18 cellular contexts compared by ENCODE assay signal in the genomic region with DNA sequence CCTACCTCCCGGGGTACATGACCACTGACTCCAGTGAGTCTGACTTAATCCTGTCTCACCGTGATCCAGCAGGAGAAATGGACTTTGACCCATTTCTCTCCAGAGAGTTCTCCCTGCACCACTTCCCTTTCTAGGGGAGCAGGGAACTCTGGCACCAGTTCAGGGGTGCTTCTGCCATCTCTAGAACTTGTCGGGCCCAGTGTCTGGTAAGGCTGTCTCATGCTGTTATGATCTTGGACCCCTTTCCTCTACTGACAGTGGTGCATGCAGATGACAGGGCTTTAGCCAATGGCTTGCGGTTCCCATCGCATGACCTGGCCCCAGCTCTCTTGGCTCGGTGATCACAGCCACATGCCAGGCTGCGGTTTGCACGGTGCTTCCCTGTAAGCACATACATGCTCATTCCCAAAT.
DNase-seq lines count a peak whose midpoint lies in the region; ATAC-seq, FAIRE-seq and TF ChIP-seq lines count a peak whose summit lies in the region.
"Had no signal": no experiment of that assay in that cellular context is flagged by ENCODE, and none has a peak within 500 bp of the region (broad histone marks: within the 10 kb centered on the region; RNA-seq: fewer than 3 reads in every experiment).

No MANE protein-coding gene starts in this region.

- FAIRE-seq in GM19239 (lab: Jason Lieb, UNC): no peak

- no peak for TF ChIP-seq CTCF in WERI-Rb-1 (IDR thresholded peaks at IDR 0.05; ENCODE audit: low read depth, low read length)
- TF ChIP-seq CTCF in foreskin fibroblast (IDR thresholded peaks at IDR 0.05; ENCODE audit: low read depth, low read length): no peak
- no peak for TF ChIP-seq CTCF in vagina (IDR thresholded peaks at IDR 0.05)

- H3K9me3 ChIP-seq in WERI-Rb-1 (ENCODE audit: severe bottlenecking): no peaks in the 10 kb centered on the region
- no peaks in the 10 kb centered on the region for H3K9me3 ChIP-seq in vagina
- H3K9me3 ChIP-seq: HAP-1, SK-N-SH had no signal

- TF ChIP-seq POLR2A in vagina (IDR thresholded peaks at IDR 0.05): no peak

- H3K27ac ChIP-seq in WERI-Rb-1 (peak overlapping the region; percentile 63), vagina (no peak overlapping the region)
- H3K27ac ChIP-seq: foreskin keratinocyte had no signal

- ATAC-seq in HG03045 (IDR thresholded peaks at IDR 0.05; ENCODE audit: unreplicated experiment): no peak
- ATAC-seq: foreskin keratinocyte had no signal

- peaks cover 11% of the 10 kb centered on the region for H3K4me1 ChIP-seq in vagina
- H3K4me1 ChIP-seq: foreskin keratinocyte, HAP-1 had no signal

- H3K36me3 ChIP-seq in WERI-Rb-1: no peaks in the 10 kb centered on the region; the same call in 1 of the 2 replicates
- H3K36me3 ChIP-seq in vagina: no peaks in the 10 kb centered on the region
- H3K36me3 ChIP-seq: HAP-1 had no signal

- H3K4me3 ChIP-seq in WERI-Rb-1 (ENCODE audit: low read depth, low read length) (no peak overlapping the region), foreskin fibroblast (ENCODE audit: low read depth in 1 of 2, low read length in 2 of 2) (no peak overlapping the region), vagina (no peak overlapping the region)
- H3K4me3 ChIP-seq: HAP-1, smooth muscle cell had no signal

- no peaks in the 10 kb centered on the region for H3K27me3 ChIP-seq in WERI-Rb-1 (ENCODE audit: insufficient read depth, low read depth, severe bottlenecking)
- H3K27me3 ChIP-seq in vagina: no peaks in the 10 kb centered on the region
- H3K27me3 ChIP-seq: foreskin keratinocyte had no signal

- DNase-seq in GM03348 (ENCODE audit: low spot score) (peak; percentile 79), WERI-Rb-1 (peak; percentile 71), foreskin fibroblast (peak; percentile 39 to 63), posterior vena cava (ENCODE audit: low spot score) (peak; percentile 83), T-helper 1 cell (no peak), vagina (ENCODE audit: extremely low spot score in 2 of 2) (no peak), GM19239 (ENCODE audit: insufficient read length, low spot score) (no peak)
- DNase-seq: activated gamma-delta T cell; DND-41; foreskin keratinocyte; Kasumi-1; NCI-H1436 treated with DMSO at 0.1 percent for 48 hours; NCI-H510A; SK-N-SH; stimulated activated naive CD4-positive, alpha-beta T cell had no signal

- intact Hi-C loops in posterior vena cava (cut with DNase I) (no loop called here), vagina (cut with DNase I) (no loop called here)

Comparison
In these comparisons a context has a peak if more than half of its experiments do, and no peak if none do; other contexts are left out.
1. DNase-seq: peak in GM03348 (single experiment), WERI-Rb-1 (single experiment), foreskin fibroblast (2 of 2) and posterior vena cava (single experiment); none in T-helper 1 cell (0 of 5), vagina (0 of 2) and GM19239 (single experiment).